ENCODE assay signal across 1 cellular context in genomic region chr11:124915541-124916369, GRCh38.
TF ChIP-seq lines count a peak whose summit lies in the region.

No MANE protein-coding gene starts in this region.

TF ChIP-seq in HCT116, 20 proteins besides CTCF, POLR2A, EP300 and RAD21 (continued from another document):
- no peak for TF ChIP-seq REST (IDR thresholded peaks at IDR 0.05; ENCODE audit: low read depth)
- no peak for TF ChIP-seq MAX (IDR thresholded peaks at IDR 0.05)
- TF ChIP-seq EZH2 (IDR thresholded peaks at IDR 0.05), result no peak
- no peak for TF ChIP-seq CBX3 (IDR thresholded peaks at IDR 0.05; ENCODE audit: low read depth)
- TF ChIP-seq TCF7L2 (IDR thresholded peaks at IDR 0.05; ENCODE audit: borderline replicate concordance, extremely low read depth, insufficient read depth, insufficient read length), result no peak
- TF ChIP-seq SIN3A (IDR thresholded peaks at IDR 0.05; ENCODE audit: low read depth), result no peak
- no peak for TF ChIP-seq YY1 (IDR thresholded peaks at IDR 0.05; ENCODE audit: extremely low read depth, insufficient replicate concordance, low read depth, low read length)
- no peak for TF ChIP-seq CEBPB (IDR thresholded peaks at IDR 0.05; ENCODE audit: low read depth)
- no peak for TF ChIP-seq SRF (IDR thresholded peaks at IDR 0.05; ENCODE audit: low read depth)
